ENCODE assay signal across 16 cellular contexts in genomic region chr4:141081921-141082381, GRCh38. TPM values are rescaled to one million over a fixed set of nuclear protein-coding genes. Genes with fewer than 3 reads are reported as not detected.
DNase-seq lines count a peak whose midpoint lies in the region; ATAC-seq, FAIRE-seq and TF ChIP-seq lines count a peak whose summit lies in the region.
"Had no signal": no experiment of that assay in that cellular context is flagged by ENCODE, and none has a peak within 500 bp of the region (broad histone marks: within the 10 kb centered on the region; RNA-seq: fewer than 3 reads in every experiment).

No MANE protein-coding gene starts in this region.

- no peak for ATAC-seq in pancreas
- no peak for ATAC-seq in GM19455 (IDR thresholded peaks at IDR 0.05; ENCODE audit: unreplicated experiment)
- ATAC-seq: activated T-cell treated with anti-CD3 and anti-CD28 coated beads, Interleukin-2, amount 50 U/mL, for 4 hours had no signal

- no peaks in the 10 kb centered on the region for H3K27me3 ChIP-seq in endocrine pancreas (ENCODE audit: control insufficient read depth, insufficient read depth, low read length)
- no peaks in the 10 kb centered on the region for H3K27me3 ChIP-seq in pancreas
- no peaks in the 10 kb centered on the region for H3K27me3 ChIP-seq in BE2C

- H3K27ac ChIP-seq in pancreas: no peak overlapping the region

- in situ Hi-C loops in G401 (cut with HindIII; ENCODE audit: low sequenced_read_pairs): no loop called here

- no peak for FAIRE-seq in pancreas (lab: Jason Lieb, UNC)
- FAIRE-seq: HTR-8/SVneo, RCC 7860 had no signal

- no peaks in the 10 kb centered on the region for H3K9me3 ChIP-seq in endocrine pancreas (ENCODE audit: control insufficient read depth, low read length)
- H3K9me3 ChIP-seq in pancreas: no peaks in the 10 kb centered on the region
- H3K9me3 ChIP-seq in BE2C: no peaks in the 10 kb centered on the region

- peak; percentile 64 for DNase-seq in G401 (ENCODE audit: low spot score)
- DNase-seq in NCI-H2227 (lab: John Stamatoyannopoulos, UW; ENCODE audit: unreplicated experiment): peak; percentile 30
- DNase-seq in renal cortical epithelial cell (ENCODE audit: low read depth): peak; percentile 33
- DNase-seq in pancreas: no peak
- no peak for DNase-seq in BE2C
- DNase-seq in NK-92 (lab: John Stamatoyannopoulos, UW; ENCODE audit: unreplicated experiment): no peak
- DNase-seq: activated CD4-positive, alpha-beta T cell treated with anti-CD3 and anti-CD28 coated beads for 48 hours; activated T-cell treated with anti-CD3 and anti-CD28 coated beads, Interleukin-2, amount 50 U/mL, for 4 hours; DND-41; erythroblast; MV-4-11; NCI-H524 had no signal

- H3K36me3 ChIP-seq in endocrine pancreas (ENCODE audit: control insufficient read depth, insufficient read depth, low read length): no peaks in the 10 kb centered on the region
- no peaks in the 10 kb centered on the region for H3K36me3 ChIP-seq in pancreas
- H3K36me3 ChIP-seq in BE2C: no peaks in the 10 kb centered on the region

- H3K4me3 ChIP-seq in endocrine pancreas (ENCODE audit: control insufficient read depth, insufficient read depth, low read length) (peak overlapping the region; percentile 2), pancreas (no peak overlapping the region), BE2C (ENCODE audit: low read depth, low read length) (no peak overlapping the region)

- no peak overlapping the region for H3K9ac ChIP-seq in endocrine pancreas (ENCODE audit: control insufficient read depth, insufficient read depth, low read length)

- H3K4me1 ChIP-seq in endocrine pancreas (ENCODE audit: control insufficient read depth, insufficient read depth, low read length) (no peaks in the 10 kb centered on the region), pancreas (no peaks in the 10 kb centered on the region), BE2C (peaks cover 28% of the 10 kb centered on the region)

- TF ChIP-seq CTCF in pancreas (IDR thresholded peaks at IDR 0.05) (no peak), BE2C (IDR thresholded peaks at IDR 0.05; ENCODE audit: low read depth, low read length) (no peak)

- WGBS in pancreas, 2 donors: 77 to 84% methylated on average over 9 of the region's 9 CpGs

- intact Hi-C loops in pancreas (cut with DNase I): no loop called here

RNA-seq across cellular contexts. Expression of gene RNF150, which starts 51.3 kb away (rescaled TPM):
- 0.18 and 0.85 TPM in 2 replicates for total RNA-seq in G401 (2014; rRNA removed; shearing (Covaris generic))
- total RNA-seq in renal cortical epithelial cell (2.1 and 15.5 TPM in 2 replicates), pancreas (1 to 10 TPM; 1.6 to 4.1 (median 2.5) TPM)
- polyA plus RNA-seq in pancreas: 1 to 10 TPM in 1 of 2 donors, under 1 TPM in 1; 0.53 to 3.0 TPM
- polyA plus RNA-seq in BE2C (2012; ENCODE audit: insufficient read depth, insufficient read length, low read depth): 17.3 TPM

Comparison
In these comparisons a context has a peak if more than half of its experiments do, and no peak if none do; other contexts are left out.
1. DNase-seq: peak in G401 (single experiment), NCI-H2227 (single experiment) and renal cortical epithelial cell (single experiment); none in pancreas (0 of 6), BE2C (single experiment) and NK-92 (single experiment).